18 cellular contexts compared by ENCODE assay signal in genomic region chr2:168992591-168993349, GRCh38. TPM values are rescaled to one million over a fixed set of nuclear protein-coding genes. Genes with fewer than 3 reads are reported as not detected.
DNase-seq lines count a peak whose midpoint lies in the region; ATAC-seq and TF ChIP-seq lines count a peak whose summit lies in the region.
"Had no signal": no experiment of that assay in that cellular context is flagged by ENCODE, and none has a peak within 500 bp of the region (broad histone marks: within the 10 kb centered on the region; RNA-seq: fewer than 3 reads in every experiment).

No MANE protein-coding gene starts in this region.

- no peak overlapping the region for H3K4me3 ChIP-seq in HL-60 (replicated peaks; ENCODE audit: insufficient read depth, low read length)
- no peak overlapping the region for H3K4me3 ChIP-seq in PC-3 (ENCODE audit: low read length)
- peak overlapping the region; percentile 25 for H3K4me3 ChIP-seq in skeletal muscle satellite cell (ENCODE audit: low read length)
- H3K4me3 ChIP-seq in sigmoid colon, result no peak overlapping the region
- H3K4me3 ChIP-seq: heart right ventricle had no signal

- no peak for TF ChIP-seq POLR2A in sigmoid colon (IDR thresholded peaks at IDR 0.05)

- H3K4me1 Mint-ChIP-seq in immature natural killer cell, result peaks cover under 1 to 5% of the 10 kb centered on the region in 2 donors
- H3K4me1 Mint-ChIP-seq: stimulated activated naive CD8-positive, alpha-beta T cell treated with anti-CD3 and anti-CD28 coated beads, Interleukin-15, amount 100 ng/mL, for 72 hours had no signal

- intact Hi-C loops in PC-3 (cut with micrococcal nuclease), result no loop called here
- intact Hi-C loops in sigmoid colon (cut with DNase I), result no loop called here

- no peaks in the 10 kb centered on the region for H3K36me3 Mint-ChIP-seq in immature natural killer cell
- H3K36me3 Mint-ChIP-seq: CD8-positive, alpha-beta T cell had no signal

- H3K79me2 ChIP-seq in PC-3 (ENCODE audit: low read length), result no peaks in the 10 kb centered on the region

- WGBS in sigmoid colon, 2 donors, result 72 to 86% methylated on average over 7 of the region's 7 CpGs

- CTCF ChIA-PET in PC-3 (lab: Charles Lee), result no interaction called here

- no peak overlapping the region for H3K4me3 Mint-ChIP-seq in immature natural killer cell
- H3K4me3 Mint-ChIP-seq: activated T-helper 1 cell treated with anti-CD3 and anti-CD28 coated beads, Interleukin-12 subunit alpha, Interleukin-12 subunit beta, Interleukin-2, Interleukin-4 antibody, amounts not matched to agents 30 ng/mL and 10 ng/mL and 1 ng/mL, durations not matched to agents 14 hours and 24 hours and 36 hours; CD8-positive, alpha-beta T cell; stimulated activated naive CD8-positive, alpha-beta T cell treated with anti-CD3 and anti-CD28 coated beads, Interleukin-15, amount 100 ng/mL, for 72 hours had no signal

- H3K9me2 ChIP-seq in PC-3 (replicated peaks; ENCODE audit: low read length), result 0 out of 2 replicates have a peak, but pooled peaks cover 3% of the 10 kb centered on the region

- no peak for TF ChIP-seq EP300 in sigmoid colon (IDR thresholded peaks at IDR 0.05)

- DNase-seq in HL-60 (ENCODE audit: low read depth in 1 of 2, low spot score in 1 of 2), result peak in 1 of 2 experiments; percentile 43
- DNase-seq in PC-3, result peak; percentile 56
- peak; percentile 30 for DNase-seq in fibroblast of gingiva (ENCODE audit: low read depth)
- no peak for DNase-seq in sigmoid colon
- DNase-seq in immature natural killer cell, result no peak
- DNase-seq: CD8-positive, alpha-beta T cell; H7; heart right ventricle; left colon; NCI-H1092 treated with DMSO at 0.1 percent for 48 hours; NCI-H446 treated with DMSO at 0.1 percent for 48 hours; stimulated activated naive CD8-positive, alpha-beta T cell treated with anti-CD3 and anti-CD28 coated beads, Interleukin-15, amount 100 ng/mL, for 72 hours; T-helper 9 cell had no signal

- H3K27me3 ChIP-seq in HL-60 (ENCODE audit: insufficient read depth, poor library complexity, severe bottlenecking), result no peaks in the 10 kb centered on the region
- H3K27me3 ChIP-seq in PC-3 (ENCODE audit: low read length), result no peaks in the 10 kb centered on the region
- no peaks in the 10 kb centered on the region for H3K27me3 ChIP-seq in skeletal muscle satellite cell (ENCODE audit: control insufficient read depth, insufficient read depth, low read length)
- no peaks in the 10 kb centered on the region for H3K27me3 ChIP-seq in sigmoid colon
- H3K27me3 ChIP-seq: heart right ventricle had no signal

- no peak overlapping the region for H3K27ac Mint-ChIP-seq in immature natural killer cell
- H3K27ac Mint-ChIP-seq: activated T-helper 1 cell treated with anti-CD3 and anti-CD28 coated beads, Interleukin-12 subunit alpha, Interleukin-12 subunit beta, Interleukin-2, Interleukin-4 antibody, amounts not matched to agents 30 ng/mL and 10 ng/mL and 1 ng/mL, durations not matched to agents 14 hours and 24 hours and 36 hours; CD8-positive, alpha-beta T cell; stimulated activated naive CD8-positive, alpha-beta T cell treated with anti-CD3 and anti-CD28 coated beads, Interleukin-15, amount 100 ng/mL, for 72 hours had no signal

- ATAC-seq in PC-3 (no peak), GM19324 (IDR thresholded peaks at IDR 0.05; ENCODE audit: low FRiP score, unreplicated experiment) (no peak)
- ATAC-seq: CD8-positive, alpha-beta T cell; heart right ventricle; left colon; sciatic nerve; stimulated activated naive CD8-positive, alpha-beta T cell treated with anti-CD3 and anti-CD28 coated beads, Interleukin-15, amount 100 ng/mL, for 72 hours had no signal

- H3K4me2 ChIP-seq in PC-3 (ENCODE audit: low read length) (0 out of 2 replicates have a peak overlapping the region, but pooled peaks have one; percentile 8), skeletal muscle satellite cell (ENCODE audit: low read length) (peak overlapping the region; percentile 26)

- POLR2A ChIA-PET in PC-3 (lab: Charles Lee; ENCODE audit: unreplicated experiment), result no interaction called here

- BruUV-seq in PC-3 (replicated peaks; lab: Mats Ljungman, UMichigan), result no TSS peak

- H3K27ac ChIP-seq in HL-60 (replicated peaks), result peak overlapping the region; percentile 34; the same call in 1 of the 2 replicates
- no peak overlapping the region for H3K27ac ChIP-seq in PC-3 (ENCODE audit: low read length)
- no peak overlapping the region for H3K27ac ChIP-seq in sigmoid colon
- H3K27ac ChIP-seq: heart right ventricle had no signal

- no peaks in the 10 kb centered on the region for H3F3A ChIP-seq in PC-3 (ENCODE audit: low read length, unreplicated experiment)

- peaks cover 0 to 2% (median 0%) of the 10 kb centered on the region in 3 donors for H3K27me3 Mint-ChIP-seq in immature natural killer cell (ENCODE audit: low read depth in 3 of 3)
- H3K27me3 Mint-ChIP-seq: stimulated activated naive CD8-positive, alpha-beta T cell treated with anti-CD3 and anti-CD28 coated beads, Interleukin-15, amount 100 ng/mL, for 72 hours had no signal

- H2AFZ ChIP-seq in PC-3 (ENCODE audit: low read length), result no peak overlapping the region

- no peak overlapping the region for H3K9ac ChIP-seq in PC-3 (ENCODE audit: low read length)
- no peak overlapping the region for H3K9ac ChIP-seq in skeletal muscle satellite cell (ENCODE audit: low read depth, low read length)

- H3K36me3 ChIP-seq in PC-3 (ENCODE audit: low read depth, low read length), result no peaks in the 10 kb centered on the region
- H3K36me3 ChIP-seq in skeletal muscle satellite cell (ENCODE audit: insufficient read depth, low read length), result no peaks in the 10 kb centered on the region
- no peaks in the 10 kb centered on the region for H3K36me3 ChIP-seq in sigmoid colon
- H3K36me3 ChIP-seq: heart right ventricle had no signal

- H4K20me1 ChIP-seq in PC-3 (ENCODE audit: low read length), result no peaks in the 10 kb centered on the region

- H3K4me1 ChIP-seq in PC-3 (ENCODE audit: insufficient read depth, low read length) (peaks cover 12% of the 10 kb centered on the region), skeletal muscle satellite cell (ENCODE audit: control insufficient read depth, insufficient read depth, low read length) (peaks cover 34% of the 10 kb centered on the region), sigmoid colon (no peaks in the 10 kb centered on the region)

- no peaks in the 10 kb centered on the region for H3K9me3 Mint-ChIP-seq in immature natural killer cell
- H3K9me3 Mint-ChIP-seq: activated T-helper 1 cell treated with anti-CD3 and anti-CD28 coated beads, Interleukin-12 subunit alpha, Interleukin-12 subunit beta, Interleukin-2, Interleukin-4 antibody, amounts not matched to agents 30 ng/mL and 10 ng/mL and 1 ng/mL, durations not matched to agents 14 hours and 24 hours and 36 hours; CD8-positive, alpha-beta T cell; stimulated activated naive CD8-positive, alpha-beta T cell treated with anti-CD3 and anti-CD28 coated beads, Interleukin-15, amount 100 ng/mL, for 72 hours had no signal

- no peaks in the 10 kb centered on the region for H3K9me3 ChIP-seq in PC-3 (ENCODE audit: low read length)
- H3K9me3 ChIP-seq in skeletal muscle satellite cell (replicated peaks; ENCODE audit: low read length), result no peaks in the 10 kb centered on the region
- H3K9me3 ChIP-seq in sigmoid colon, result no peaks in the 10 kb centered on the region
- H3K9me3 ChIP-seq: heart right ventricle had no signal

- TF ChIP-seq CTCF in HL-60 (IDR thresholded peaks at IDR 0.05; ENCODE audit: insufficient read depth, low read length), result no peak
- no peak for TF ChIP-seq CTCF in PC-3 (conservative IDR thresholded peaks at IDR 0.05; ENCODE audit: low read depth, low read length)
- no peak for TF ChIP-seq CTCF in sigmoid colon (IDR thresholded peaks at IDR 0.05)

RNA-seq across cellular contexts. Expression of gene ABCB11, which starts 38.4 kb away (rescaled TPM):
- total RNA-seq in PC-3 (2014; rRNA removed) (0.11 and 0.29 TPM in 2 replicates), sigmoid colon (under 1 TPM in 2 of 4 donors, not detected in 2; under 0.01 to 0.55 TPM)
- total RNA-seq in skeletal muscle satellite cell (2012; rRNA removed), result not detected in 2 replicates
- polyA plus RNA-seq in sigmoid colon (under 1 TPM; 0.46 to 0.93 (median 0.60) TPM), immature natural killer cell (not detected)
- total RNA-seq: activated T-helper 1 cell treated with anti-CD3 and anti-CD28 coated beads, Interleukin-12 subunit alpha, Interleukin-12 subunit beta, Interleukin-2, Interleukin-4 antibody, amounts not matched to agents 30 ng/mL and 10 ng/mL and 1 ng/mL, durations not matched to agents 14 hours and 24 hours and 36 hours; CD8-positive, alpha-beta T cell had no signal
- polyA plus RNA-seq: neural cell had no signal

Comparison
In these comparisons a context has a peak if more than half of its experiments do, and no peak if none do; other contexts are left out.
1. DNase-seq: peak in PC-3 (single experiment) and fibroblast of gingiva (single experiment); none in sigmoid colon (single experiment) and immature natural killer cell (0 of 3).